8 cellular contexts compared by ENCODE assay signal in genomic region chr11:59550842-59551650, GRCh38. TPM values are rescaled to one million over a fixed set of nuclear protein-coding genes. Genes with fewer than 3 reads are reported as not detected.
DNase-seq lines count a peak whose midpoint lies in the region; ATAC-seq and TF ChIP-seq lines count a peak whose summit lies in the region.

No MANE protein-coding gene starts in this region.

- H4K20me1 ChIP-seq in neural cell (ENCODE audit: insufficient read depth), result no peaks in the 10 kb centered on the region

- TF ChIP-seq EP300 in neural cell (conservative IDR thresholded peaks at IDR 0.05; ENCODE audit: poor library complexity, severe bottlenecking), result peak; percentile 47

- H3K79me2 ChIP-seq in neural cell (replicated peaks; ENCODE audit: insufficient read depth, low read length), result no peaks in the 10 kb centered on the region

- peak; percentile 33 for ATAC-seq in GM21619 (IDR thresholded peaks at IDR 0.05; ENCODE audit: unreplicated experiment)
- ATAC-seq in stimulated activated naive CD8-positive, alpha-beta T cell treated with anti-CD3 and anti-CD28 coated beads, Interleukin-15, amount 100 ng/mL, for 72 hours, result peak; percentile 60

- no peaks in the 10 kb centered on the region for H3K36me3 Mint-ChIP-seq in activated T-helper 1 cell treated with anti-CD3 and anti-CD28 coated beads, Interleukin-12 subunit alpha, Interleukin-12 subunit beta, Interleukin-2, Interleukin-4 antibody, amounts not matched to agents 30 ng/mL and 10 ng/mL and 1 ng/mL, durations not matched to agents 14 hours and 24 hours and 36 hours (ENCODE audit: low read depth)

- H3K9me3 ChIP-seq in KOPT-K1 (ENCODE audit: insufficient read depth, low read length, poor library complexity, severe bottlenecking) (no peaks in the 10 kb centered on the region), neural cell (ENCODE audit: low read length) (no peaks in the 10 kb centered on the region)

- peak overlapping the region; percentile 76 for H3K9ac ChIP-seq in neural cell (ENCODE audit: low read length)

- no peaks in the 10 kb centered on the region for H3K9me3 Mint-ChIP-seq in activated T-helper 1 cell treated with anti-CD3 and anti-CD28 coated beads, Interleukin-12 subunit alpha, Interleukin-12 subunit beta, Interleukin-2, Interleukin-4 antibody, amounts not matched to agents 30 ng/mL and 10 ng/mL and 1 ng/mL, durations not matched to agents 14 hours and 24 hours and 36 hours
- no peaks in the 10 kb centered on the region for H3K9me3 Mint-ChIP-seq in stimulated activated naive CD8-positive, alpha-beta T cell treated with anti-CD3 and anti-CD28 coated beads, Interleukin-15, amount 100 ng/mL, for 72 hours

- H3K9me2 ChIP-seq in neural cell (ENCODE audit: insufficient read depth, low read length), result no peaks in the 10 kb centered on the region

- H2AFZ ChIP-seq in neural cell (ENCODE audit: low read depth, low read length), result no peak overlapping the region

- no peak for TF ChIP-seq RAD21 in neural cell (conservative IDR thresholded peaks at IDR 0.05)

- peaks cover 20% of the 10 kb centered on the region for H3K27me3 Mint-ChIP-seq in activated T-helper 1 cell treated with anti-CD3 and anti-CD28 coated beads, Interleukin-12 subunit alpha, Interleukin-12 subunit beta, Interleukin-2, Interleukin-4 antibody, amounts not matched to agents 30 ng/mL and 10 ng/mL and 1 ng/mL, durations not matched to agents 14 hours and 24 hours and 36 hours (ENCODE audit: insufficient read depth)
- no peaks in the 10 kb centered on the region for H3K27me3 Mint-ChIP-seq in stimulated activated naive CD8-positive, alpha-beta T cell treated with anti-CD3 and anti-CD28 coated beads, Interleukin-15, amount 100 ng/mL, for 72 hours

- peak overlapping the region; percentile 66 for H3K4me3 ChIP-seq in fibroblast of the aortic adventitia (ENCODE audit: low read depth, low read length)
- H3K4me3 ChIP-seq in neural cell (ENCODE audit: low read length), result peak overlapping the region; percentile 67

- no peaks in the 10 kb centered on the region for H3K27me3 ChIP-seq in neural cell (ENCODE audit: insufficient read depth, low read depth, low read length)

- peak overlapping the region; percentile 93 for H3K27ac Mint-ChIP-seq in activated T-helper 1 cell treated with anti-CD3 and anti-CD28 coated beads, Interleukin-12 subunit alpha, Interleukin-12 subunit beta, Interleukin-2, Interleukin-4 antibody, amounts not matched to agents 30 ng/mL and 10 ng/mL and 1 ng/mL, durations not matched to agents 14 hours and 24 hours and 36 hours
- peak overlapping the region; percentile 93 to 99 for H3K27ac Mint-ChIP-seq in stimulated activated naive CD8-positive, alpha-beta T cell treated with anti-CD3 and anti-CD28 coated beads, Interleukin-15, amount 100 ng/mL, for 72 hours

- no peak for TF ChIP-seq CTCF in fibroblast of the aortic adventitia (IDR thresholded peaks at IDR 0.05; ENCODE audit: insufficient read depth, low read length)
- no peak for TF ChIP-seq CTCF in neural cell (IDR thresholded peaks at IDR 0.05; ENCODE audit: poor library complexity, severe bottlenecking)

- H3K4me3 Mint-ChIP-seq in activated T-helper 1 cell treated with anti-CD3 and anti-CD28 coated beads, Interleukin-12 subunit alpha, Interleukin-12 subunit beta, Interleukin-2, Interleukin-4 antibody, amounts not matched to agents 30 ng/mL and 10 ng/mL and 1 ng/mL, durations not matched to agents 14 hours and 24 hours and 36 hours, result peak overlapping the region; percentile 82
- H3K4me3 Mint-ChIP-seq in stimulated activated naive CD8-positive, alpha-beta T cell treated with anti-CD3 and anti-CD28 coated beads, Interleukin-15, amount 100 ng/mL, for 72 hours, result peak overlapping the region; percentile 82 to 86

- H3K27ac ChIP-seq in KOPT-K1 (ENCODE audit: low read depth, low read length, poor library complexity, severe bottlenecking), result peak overlapping the region; percentile 59
- peak overlapping the region; percentile 80 for H3K27ac ChIP-seq in neural cell (ENCODE audit: low read length)

- H3K36me3 ChIP-seq in KOPT-K1 (ENCODE audit: insufficient read depth, low read length) (no peaks in the 10 kb centered on the region), neural cell (ENCODE audit: insufficient read depth, low read length) (no peaks in the 10 kb centered on the region)

- DNase-seq in COLO668 (lab: John Stamatoyannopoulos, UW; ENCODE audit: unreplicated experiment), result peak; percentile 82
- DNase-seq in RPMI7951 (ENCODE audit: low read depth), result peak; percentile 84
- peak; percentile 70 for DNase-seq in activated T-helper 1 cell treated with anti-CD3 and anti-CD28 coated beads, Interleukin-12 subunit alpha, Interleukin-12 subunit beta, Interleukin-2, Interleukin-4 antibody, amounts not matched to agents 30 ng/mL and 10 ng/mL and 1 ng/mL, durations not matched to agents 14 hours and 24 hours and 36 hours (ENCODE audit: low spot score)
- peak; percentile 96 for DNase-seq in fibroblast of the aortic adventitia (ENCODE audit: low read depth)
- peak; percentile 83 for DNase-seq in stimulated activated naive CD8-positive, alpha-beta T cell treated with anti-CD3 and anti-CD28 coated beads, Interleukin-15, amount 100 ng/mL, for 72 hours

- peaks cover 12% of the 10 kb centered on the region for H3F3A ChIP-seq in neural cell (ENCODE audit: insufficient read depth, low read length, poor library complexity, severe bottlenecking)

- peak overlapping the region; percentile 4 for H3K4me2 ChIP-seq in neural cell (ENCODE audit: low read length)

- peaks cover 44% of the 10 kb centered on the region for H3K4me1 Mint-ChIP-seq in activated T-helper 1 cell treated with anti-CD3 and anti-CD28 coated beads, Interleukin-12 subunit alpha, Interleukin-12 subunit beta, Interleukin-2, Interleukin-4 antibody, amounts not matched to agents 30 ng/mL and 10 ng/mL and 1 ng/mL, durations not matched to agents 14 hours and 24 hours and 36 hours (ENCODE audit: low read depth)
- H3K4me1 Mint-ChIP-seq in stimulated activated naive CD8-positive, alpha-beta T cell treated with anti-CD3 and anti-CD28 coated beads, Interleukin-15, amount 100 ng/mL, for 72 hours, result peaks cover 37% of the 10 kb centered on the region

- intact Hi-C loops in activated T-helper 1 cell treated with anti-CD3 and anti-CD28 coated beads, Interleukin-12 subunit alpha, Interleukin-12 subunit beta, Interleukin-2, Interleukin-4 antibody, amounts not matched to agents 30 ng/mL and 10 ng/mL and 1 ng/mL, durations not matched to agents 14 hours and 24 hours and 36 hours (cut with micrococcal nuclease), result loop anchor here (1.0 to 10.0 kb wide), 12 partner anchors 9 to 1909 kb away; partner anchors contain the start of genes DTX4, FAM111A, FAM111B and MED19

TF ChIP-seq in neural cell, 6 proteins besides CTCF, POLR2A, EP300 and RAD21:
- no peak for TF ChIP-seq REST (IDR thresholded peaks at IDR 0.05; ENCODE audit: borderline replicate concordance)
- no peak for TF ChIP-seq EZH2 (IDR thresholded peaks at IDR 0.05; ENCODE audit: borderline replicate concordance, insufficient read depth, low read length, poor library complexity, severe bottlenecking)
- TF ChIP-seq MXI1 (conservative IDR thresholded peaks at IDR 0.05; ENCODE audit: poor library complexity, severe bottlenecking), result peak; percentile 97

RNA-seq across cellular contexts. Expression of gene OR4D9, which starts 39.7 kb away (rescaled TPM):
- total RNA-seq in RPMI7951 (2014; rRNA removed; shearing (Covaris generic)), result not detected in 2 replicates
- not detected in 2 replicates for total RNA-seq in activated T-helper 1 cell treated with anti-CD3 and anti-CD28 coated beads, Interleukin-12 subunit alpha, Interleukin-12 subunit beta, Interleukin-2, Interleukin-4 antibody, amounts not matched to agents 30 ng/mL and 10 ng/mL and 1 ng/mL, durations not matched to agents 14 hours and 24 hours and 36 hours
- total RNA-seq in fibroblast of the aortic adventitia (ENCODE audit: low replicate concordance), result not detected in 2 replicates
- polyA plus RNA-seq in neural cell, result not detected in 2 replicates
- not detected in 2 replicates for polyA minus RNA-seq in neural cell

RNA-seq across cellular contexts. Expression of gene OR4D11, which starts 47.7 kb away (rescaled TPM):
- not detected in 2 replicates for total RNA-seq in RPMI7951 (2014; rRNA removed; shearing (Covaris generic))
- not detected in 2 replicates for total RNA-seq in activated T-helper 1 cell treated with anti-CD3 and anti-CD28 coated beads, Interleukin-12 subunit alpha, Interleukin-12 subunit beta, Interleukin-2, Interleukin-4 antibody, amounts not matched to agents 30 ng/mL and 10 ng/mL and 1 ng/mL, durations not matched to agents 14 hours and 24 hours and 36 hours
- not detected in 2 replicates for total RNA-seq in fibroblast of the aortic adventitia (ENCODE audit: low replicate concordance)
- polyA plus RNA-seq in neural cell, result 1.6 TPM in 1 of 2 replicates, not detected in the other
- not detected in 2 replicates for polyA minus RNA-seq in neural cell

Comparison
In these comparisons a context has a peak if more than half of its experiments do, and no peak if none do; other contexts are left out.
1. Peak in every context shown above with its lines: DNase-seq, ATAC-seq, H3K4me3 ChIP-seq and H3K27ac ChIP-seq.